27 cellular contexts compared by ENCODE assay signal in genomic region chr20:60255866-60256265, GRCh38.
A peak's percentile ranks its signal among the peaks of the same experiment; 100 is the strongest.
DNase-seq lines count a peak whose midpoint lies in the region; TF ChIP-seq lines count a peak whose summit lies in the region.
"Had no signal": no experiment of that assay in that cellular context is flagged by ENCODE, and none has a peak within 500 bp of the region (broad histone marks: within the 10 kb centered on the region; RNA-seq: fewer than 3 reads in every experiment).

No MANE protein-coding gene starts in this region.

- no peak for TF ChIP-seq EP300 in suprapubic skin (IDR thresholded peaks at IDR 0.05)

- DNase-seq in NCI-H1092 treated with DMSO at 0.1 percent for 48 hours (lab: John Stamatoyannopoulos, UW) (peak; percentile 64), NCI-H1092 (lab: John Stamatoyannopoulos, UW) (no peak), LHCN-M2 (ENCODE audit: low read depth) (peak; percentile 22), astrocyte of the hippocampus (ENCODE audit: low read depth, low spot score) (peak; percentile 25), neural progenitor cell (ENCODE audit: low spot score) (no peak), suprapubic skin (ENCODE audit: low spot score in 2 of 2) (no peak), HuH-7 (ENCODE audit: low spot score) (no peak)
- DNase-seq in activated CD4-positive, alpha-beta T cell treated with anti-CD3 and anti-CD28 coated beads for 1 hour, result no peak
- DNase-seq: 8988T; activated CD4-positive, alpha-beta memory T cell treated with anti-CD3 and anti-CD28 coated beads, Interleukin-2, amount 10 ng/mL, durations not matched to agents 7 days and 5 days; activated T-cell treated with anti-CD3 and anti-CD28 coated beads, Interleukin-2, amount 50 U/mL, for 4 hours; body of pancreas; colonic mucosa; hippocampal formation; islet precursor cell; mesenchymal stem cell; MV-4-11; natural killer cell; Right ventricle myocardium superior; stimulated activated CD4-positive, alpha-beta T cell treated with anti-CD3 and anti-CD28 coated beads, Interleukin-4, amount 100 ng/mL, for 1 hour; T-helper 1 cell; uterus; WERI-Rb-1 had no signal

- no peaks in the 10 kb centered on the region for H3K9me3 ChIP-seq in neural progenitor cell (ENCODE audit: low read depth)
- H3K9me3 ChIP-seq in suprapubic skin, result no peaks in the 10 kb centered on the region
- H3K9me3 ChIP-seq: body of pancreas, colonic mucosa, HAP-1, uterus had no signal

- no peaks in the 10 kb centered on the region for H3K36me3 Mint-ChIP-seq in neural progenitor cell
- H3K36me3 Mint-ChIP-seq: activated naive CD4-positive, alpha-beta T cell treated with anti-CD3 and anti-CD28 coated beads, Interleukin-2, amount 50 U/mL, for 72 hours; natural killer cell had no signal

- H3K27me3 Mint-ChIP-seq in neural progenitor cell (ENCODE audit: insufficient read depth, low read depth), result peaks cover 25% of the 10 kb centered on the region
- H3K27me3 Mint-ChIP-seq: activated CD4-positive, alpha-beta memory T cell treated with anti-CD3 and anti-CD28 coated beads, Interleukin-2, amount 10 ng/mL, durations not matched to agents 7 days and 5 days had no signal

- no peaks in the 10 kb centered on the region for H3K79me2 ChIP-seq in neural progenitor cell (ENCODE audit: low read depth)

- no peak overlapping the region for H3K9ac ChIP-seq in neural progenitor cell

- H3K4me1 Mint-ChIP-seq in neural progenitor cell, result peaks cover 29% of the 10 kb centered on the region
- H3K4me1 Mint-ChIP-seq: activated CD4-positive, alpha-beta memory T cell treated with anti-CD3 and anti-CD28 coated beads, Interleukin-2, amount 10 ng/mL, durations not matched to agents 7 days and 5 days had no signal

- H3K27me3 ChIP-seq in neural progenitor cell (no peaks in the 10 kb centered on the region), suprapubic skin (peaks cover 23% of the 10 kb centered on the region)
- H3K27me3 ChIP-seq: body of pancreas, colonic mucosa, uterus had no signal

- no peaks in the 10 kb centered on the region for H3F3A ChIP-seq in neural progenitor cell (ENCODE audit: low read depth)

- H3K4me3 Mint-ChIP-seq in neural progenitor cell, result peak overlapping the region; percentile 48
- H3K4me3 Mint-ChIP-seq: activated CD4-positive, alpha-beta memory T cell treated with anti-CD3 and anti-CD28 coated beads, Interleukin-2, amount 10 ng/mL, durations not matched to agents 7 days and 5 days; activated T-cell treated with anti-CD3 and anti-CD28 coated beads, Interleukin-2, amount 50 U/mL, for 4 hours; natural killer cell had no signal

- 91% methylated on average over 6 of the region's 6 CpGs for WGBS in suprapubic skin

- H3K9me3 Mint-ChIP-seq in neural progenitor cell, result no peaks in the 10 kb centered on the region
- H3K9me3 Mint-ChIP-seq: activated CD4-positive, alpha-beta memory T cell treated with anti-CD3 and anti-CD28 coated beads, Interleukin-2, amount 10 ng/mL, durations not matched to agents 7 days and 5 days; activated naive CD4-positive, alpha-beta T cell treated with anti-CD3 and anti-CD28 coated beads, Interleukin-2, amount 50 U/mL, for 72 hours; activated T-cell treated with anti-CD3 and anti-CD28 coated beads, Interleukin-2, amount 50 U/mL, for 4 hours; natural killer cell had no signal

- H3K4me1 ChIP-seq in neural progenitor cell, result peaks cover 8% of the 10 kb centered on the region
- H3K4me1 ChIP-seq in suprapubic skin, result no peaks in the 10 kb centered on the region
- H3K4me1 ChIP-seq: colonic mucosa, HAP-1, uterus had no signal

- no peak for TF ChIP-seq CTCF in neural progenitor cell (IDR thresholded peaks at IDR 0.05)
- TF ChIP-seq CTCF in suprapubic skin (IDR thresholded peaks at IDR 0.05), result no peak

- peak overlapping the region; percentile 8 for H3K4me2 ChIP-seq in neural progenitor cell

- H2AFZ ChIP-seq in neural progenitor cell (replicated peaks), result no peak overlapping the region

- no peaks in the 10 kb centered on the region for H4K20me1 ChIP-seq in neural progenitor cell (ENCODE audit: low read depth)

- H3K4me3 ChIP-seq in neural progenitor cell (no peak overlapping the region), suprapubic skin (no peak overlapping the region)
- H3K4me3 ChIP-seq: body of pancreas, colonic mucosa, HAP-1, skin epidermis, uterus had no signal

- H3K27ac ChIP-seq in neural progenitor cell (no peak overlapping the region), suprapubic skin (no peak overlapping the region)
- H3K27ac ChIP-seq: body of pancreas, C4-2B, colonic mucosa, skin epidermis, uterus, WERI-Rb-1 had no signal

- no peak for TF ChIP-seq POLR2A in suprapubic skin (IDR thresholded peaks at IDR 0.05)

- peak overlapping the region; percentile 60 for H3K27ac Mint-ChIP-seq in neural progenitor cell
- H3K27ac Mint-ChIP-seq: activated CD4-positive, alpha-beta memory T cell treated with anti-CD3 and anti-CD28 coated beads, Interleukin-2, amount 10 ng/mL, durations not matched to agents 7 days and 5 days had no signal

- H3K36me3 ChIP-seq in neural progenitor cell, result no peaks in the 10 kb centered on the region
- no peaks in the 10 kb centered on the region for H3K36me3 ChIP-seq in suprapubic skin
- H3K36me3 ChIP-seq: colonic mucosa, HAP-1, uterus, WERI-Rb-1 had no signal

Comparison
In these comparisons a context has a peak if more than half of its experiments do, and no peak if none do; other contexts are left out.
1. DNase-seq: peak in NCI-H1092 treated with DMSO at 0.1 percent for 48 hours (single experiment), LHCN-M2 (single experiment) and astrocyte of the hippocampus (single experiment); none in NCI-H1092 (single experiment), neural progenitor cell (single experiment), activated CD4-positive, alpha-beta T cell treated with anti-CD3 and anti-CD28 coated beads for 1 hour (single experiment), suprapubic skin (0 of 2) and HuH-7 (single experiment).